In genomic region chr1:1402081-1402900, GRCh38 we compare ENCODE assay signal across 8 cellular contexts.
DNase-seq lines count a peak whose midpoint lies in the region; ATAC-seq and TF ChIP-seq lines count a peak whose summit lies in the region.

No MANE protein-coding gene starts in this region.

- peak; percentile 37 for DNase-seq in DMS153 (lab: John Stamatoyannopoulos, UW)
- DNase-seq in DMS153 treated with DMSO at 0.1 percent for 48 hours (lab: John Stamatoyannopoulos, UW; ENCODE audit: unreplicated experiment), result no peak
- peak in 1 of 2 experiments; percentile 59 for DNase-seq in HL-60 (ENCODE audit: low read depth in 1 of 2, low spot score in 1 of 2)
- DNase-seq in SKM-1 (lab: John Stamatoyannopoulos, UW; ENCODE audit: unreplicated experiment), result peak; percentile 33
- peak; percentile 52 for DNase-seq in dedifferentiated amniotic fluid mesenchymal stem cell (ENCODE audit: extremely low spot score)
- DNase-seq in nephron progenitor cell, result peak; percentile 47
- DNase-seq in putamen (ENCODE audit: low spot score), result no peak

- peaks cover 2% of the 10 kb centered on the region for H3K27me3 Mint-ChIP-seq in nephron progenitor cell (ENCODE audit: low read depth, poor library complexity)

- H3K27me3 ChIP-seq in HL-60 (ENCODE audit: insufficient read depth, poor library complexity, severe bottlenecking), result no peaks in the 10 kb centered on the region

- peak; percentile 63 for TF ChIP-seq CTCF in HL-60 (IDR thresholded peaks at IDR 0.05; ENCODE audit: insufficient read depth, low read length)
- TF ChIP-seq CTCF in nephron progenitor cell (IDR thresholded peaks at IDR 0.05), result peak; percentile 36

- H3K4me1 Mint-ChIP-seq in nephron progenitor cell, result peaks cover 53% of the 10 kb centered on the region

- no peaks in the 10 kb centered on the region for H3K9me3 Mint-ChIP-seq in nephron progenitor cell

- H3K27ac ChIP-seq in HL-60 (replicated peaks), result no peak overlapping the region

- peaks cover 45% of the 10 kb centered on the region for H3K36me3 Mint-ChIP-seq in nephron progenitor cell (ENCODE audit: low read depth)

- ATAC-seq in GM19397 (IDR thresholded peaks at IDR 0.05; ENCODE audit: unreplicated experiment), result no peak

- H3K4me3 Mint-ChIP-seq in nephron progenitor cell, result peak overlapping the region; percentile 64

- peak overlapping the region; percentile 92 for H3K27ac Mint-ChIP-seq in nephron progenitor cell

- H3K4me3 ChIP-seq in HL-60 (replicated peaks; ENCODE audit: insufficient read depth, low read length), result no peak overlapping the region

Comparison
In these comparisons a context has a peak if more than half of its experiments do, and no peak if none do; other contexts are left out.
1. DNase-seq: peak in DMS153 (single experiment), SKM-1 (single experiment), dedifferentiated amniotic fluid mesenchymal stem cell (single experiment) and nephron progenitor cell (single experiment); none in DMS153 treated with DMSO at 0.1 percent for 48 hours (single experiment) and putamen (single experiment).